15 cellular contexts compared by ENCODE assay signal in the genomic region with DNA sequence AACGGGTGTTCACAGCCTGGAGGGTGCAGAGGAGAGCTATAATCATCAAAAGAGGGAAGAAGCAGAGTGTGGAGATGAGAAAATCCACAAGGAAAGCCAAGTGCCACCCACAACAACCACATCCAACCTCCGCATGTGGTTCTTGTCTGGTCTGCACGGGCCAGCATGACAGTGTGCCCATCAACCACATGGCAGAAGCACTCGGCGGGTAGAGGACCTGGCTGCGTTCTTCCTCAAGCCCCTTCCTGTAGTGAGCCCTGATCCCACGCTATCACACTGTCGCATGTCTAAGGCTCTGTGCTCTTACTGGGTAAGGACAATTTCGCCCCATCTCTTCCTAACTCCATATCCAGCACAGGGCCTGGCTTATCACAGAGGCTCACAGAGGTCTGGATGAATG. TPM values are rescaled to one million over a fixed set of nuclear protein-coding genes. Genes with fewer than 3 reads are reported as not detected.
DNase-seq lines count a peak whose midpoint lies in the region; ATAC-seq and TF ChIP-seq lines count a peak whose summit lies in the region.
"Had no signal": no experiment of that assay in that cellular context is flagged by ENCODE, and none has a peak within 500 bp of the region (broad histone marks: within the 10 kb centered on the region; RNA-seq: fewer than 3 reads in every experiment).

No MANE protein-coding gene starts in this region.

- POLR2A ChIA-PET in activated CD4-positive, alpha-beta T cell treated with anti-CD3 and anti-CD28 coated beads, Interleukin-2, amount 10 ng/mL, durations not matched to agents 7 days and 5 days (lab: Charles Lee) = no interaction called here

- H3K4me3 Mint-ChIP-seq in activated CD4-positive, alpha-beta T cell treated with anti-CD3 and anti-CD28 coated beads, Interleukin-2, amount 10 ng/mL, durations not matched to agents 7 days and 5 days = no peak overlapping the region
- H3K4me3 Mint-ChIP-seq in central memory CD8-positive, alpha-beta T cell = no peak overlapping the region

- no peak overlapping the region for H3K4me2 ChIP-seq in neuronal stem cell (ENCODE audit: insufficient read depth, low read length, poor library complexity, severe bottlenecking)
- no peak overlapping the region for H3K4me2 ChIP-seq in smooth muscle cell
- H3K4me2 ChIP-seq: A549 had no signal

- H3K9me3 ChIP-seq in neuronal stem cell (replicated peaks in 1 of 2; ENCODE audit: control insufficient read depth in 2 of 2, insufficient read depth in 1 of 2, low read depth in 1 of 2, low read length in 2 of 2) (peaks cover 0 to 2% of the 10 kb centered on the region in 2 donors), smooth muscle cell (replicated peaks; ENCODE audit: low read depth) (no peaks in the 10 kb centered on the region)
- H3K9me3 ChIP-seq: A549, sigmoid colon had no signal

- peak overlapping the region; percentile 31 for H3K27ac Mint-ChIP-seq in activated CD4-positive, alpha-beta T cell treated with anti-CD3 and anti-CD28 coated beads, Interleukin-2, amount 10 ng/mL, durations not matched to agents 7 days and 5 days
- H3K27ac Mint-ChIP-seq in central memory CD8-positive, alpha-beta T cell (ENCODE audit: low read depth) = peak overlapping the region; percentile 57

- H3K4me3 ChIP-seq in neuronal stem cell (ENCODE audit: low read length in 2 of 2) (no peak overlapping the region), smooth muscle cell (no peak overlapping the region)
- H3K4me3 ChIP-seq: A549, GM12878, sigmoid colon had no signal

- peaks cover 2 to 3% of the 10 kb centered on the region in 2 donors for H3K4me1 ChIP-seq in neuronal stem cell (ENCODE audit: control insufficient read depth in 2 of 2, insufficient read depth in 1 of 2, low read depth in 1 of 2, low read length in 2 of 2)
- no peaks in the 10 kb centered on the region for H3K4me1 ChIP-seq in smooth muscle cell (ENCODE audit: low read depth)

- H3K18ac ChIP-seq in neuronal stem cell (ENCODE audit: low read length) = no peak overlapping the region

- H3K27ac ChIP-seq in neuronal stem cell (replicated peaks; ENCODE audit: low read length) (no peak overlapping the region), smooth muscle cell (ENCODE audit: low read depth) (no peak overlapping the region)
- H3K27ac ChIP-seq: A549, sigmoid colon had no signal

- CTCF ChIA-PET in activated CD4-positive, alpha-beta T cell treated with anti-CD3 and anti-CD28 coated beads, Interleukin-2, amount 10 ng/mL, durations not matched to agents 7 days and 5 days (lab: Charles Lee) = interaction anchor here (1.9 to 5.4 kb wide), 2 partner anchors 19 to 54 kb away, joined by 6 to 51 read pairs; a partner anchor contains a TSS

- no peak for TF ChIP-seq CTCF in smooth muscle cell (IDR thresholded peaks at IDR 0.05; ENCODE audit: borderline replicate concordance, insufficient read depth, poor library complexity, severe bottlenecking)

- H2BK12ac ChIP-seq in neuronal stem cell (ENCODE audit: low read length) = no peak overlapping the region

- H3F3A ChIP-seq in smooth muscle cell (ENCODE audit: low read depth) = no peaks in the 10 kb centered on the region

- H3K36me3 ChIP-seq in neuronal stem cell (replicated peaks in 1 of 2; ENCODE audit: control insufficient read depth in 2 of 2, insufficient read depth in 2 of 2, low read length in 2 of 2) = peaks cover 57 to 75% of the 10 kb centered on the region in 2 donors
- H3K36me3 ChIP-seq in smooth muscle cell (ENCODE audit: low read depth) = no peaks in the 10 kb centered on the region

- no peak overlapping the region for H2BK15ac ChIP-seq in neuronal stem cell (ENCODE audit: low read length)

- H3K27me3 ChIP-seq in neuronal stem cell (ENCODE audit: control insufficient read depth in 3 of 3, insufficient read depth in 3 of 3, low read depth in 1 of 3, low read length in 3 of 3) = no peaks in the 10 kb centered on the region
- H3K27me3 ChIP-seq in smooth muscle cell (ENCODE audit: low read depth) = no peaks in the 10 kb centered on the region
- H3K27me3 ChIP-seq: sigmoid colon had no signal

- no peak overlapping the region for H3K4ac ChIP-seq in neuronal stem cell (ENCODE audit: low read length)

- no peak overlapping the region for H4K8ac ChIP-seq in neuronal stem cell (ENCODE audit: low read depth, low read length)

- no peaks in the 10 kb centered on the region for H4K20me1 ChIP-seq in smooth muscle cell (ENCODE audit: low read depth)

- no peak for ATAC-seq in central memory CD8-positive, alpha-beta T cell (replicated peaks; ENCODE audit: extremely low read depth, poor library complexity, severe bottlenecking)

- no peaks in the 10 kb centered on the region for H3K79me2 ChIP-seq in smooth muscle cell (ENCODE audit: low read depth)

- DNase-seq in activated CD4-positive, alpha-beta T cell treated with anti-CD3 and anti-CD28 coated beads, Interleukin-2, amount 10 ng/mL, durations not matched to agents 7 days and 5 days = no peak
- no peak for DNase-seq in activated CD4-positive, alpha-beta T cell treated with anti-CD3 and anti-CD28 coated beads for 1 hour
- DNase-seq in MV-4-11 (lab: John Stamatoyannopoulos, UW) (peak; percentile 30), neuronal stem cell (ENCODE audit: low spot score) (no peak), nucleus accumbens (lab: John Stamatoyannopoulos, UW) (no peak), NCI-H748 (lab: John Stamatoyannopoulos, UW; ENCODE audit: unreplicated experiment) (no peak), smooth muscle cell (lab: John Stamatoyannopoulos, UW; ENCODE audit: unreplicated experiment) (no peak)
- no peak for DNase-seq in central memory CD8-positive, alpha-beta T cell (ENCODE audit: low spot score in 2 of 2)
- DNase-seq: foreskin melanocyte; NCI-H1694; NCI-H446 treated with DMSO at 0.1 percent for 48 hours; sigmoid colon; stimulated activated CD4-positive, alpha-beta T cell treated with anti-CD3 and anti-CD28 coated beads, Interleukin-4, amount 100 ng/mL, for 24 hours had no signal

- no CpG with 5 or more reads among the region's 9 CpGs for WGBS in neuronal stem cell (ENCODE audit: extremely low coverage in 2 of 2, insufficient read length in 2 of 2, insufficient replicate concordance in 1 of 2), 2 donors
- WGBS in smooth muscle cell (ENCODE audit: low lambda C conversion rate) = 95% methylated on average over 9 of the region's 9 CpGs

- H3K36me3 Mint-ChIP-seq in activated CD4-positive, alpha-beta T cell treated with anti-CD3 and anti-CD28 coated beads, Interleukin-2, amount 10 ng/mL, durations not matched to agents 7 days and 5 days (ENCODE audit: low read depth) = peaks cover 31% of the 10 kb centered on the region
- peaks cover 15% of the 10 kb centered on the region for H3K36me3 Mint-ChIP-seq in central memory CD8-positive, alpha-beta T cell (ENCODE audit: insufficient read depth)

- peaks cover 19% of the 10 kb centered on the region for H3K4me1 Mint-ChIP-seq in activated CD4-positive, alpha-beta T cell treated with anti-CD3 and anti-CD28 coated beads, Interleukin-2, amount 10 ng/mL, durations not matched to agents 7 days and 5 days
- peaks cover 12% of the 10 kb centered on the region for H3K4me1 Mint-ChIP-seq in central memory CD8-positive, alpha-beta T cell

- H4K91ac ChIP-seq in neuronal stem cell (ENCODE audit: low read depth, low read length, poor library complexity) = no peak overlapping the region

- H2BK120ac ChIP-seq in neuronal stem cell (ENCODE audit: low read depth, low read length) = no peak overlapping the region

- H2AFZ ChIP-seq in neuronal stem cell (ENCODE audit: low read length) (no peak overlapping the region), smooth muscle cell (ENCODE audit: low read depth) (no peak overlapping the region)

- no peak overlapping the region for H2BK5ac ChIP-seq in neuronal stem cell (ENCODE audit: low read length)

- H3K9ac ChIP-seq in neuronal stem cell (ENCODE audit: low read depth, low read length, poor library complexity) (peak overlapping the region; percentile 15), smooth muscle cell (ENCODE audit: low read depth) (no peak overlapping the region)

- H3K9me3 Mint-ChIP-seq in activated CD4-positive, alpha-beta T cell treated with anti-CD3 and anti-CD28 coated beads, Interleukin-2, amount 10 ng/mL, durations not matched to agents 7 days and 5 days = no peaks in the 10 kb centered on the region
- H3K9me3 Mint-ChIP-seq in central memory CD8-positive, alpha-beta T cell = no peaks in the 10 kb centered on the region

- H3K14ac ChIP-seq in neuronal stem cell (ENCODE audit: low read length) = no peak overlapping the region

- no peak overlapping the region for H2AK5ac ChIP-seq in neuronal stem cell (ENCODE audit: low read depth, low read length)

- H3K27me3 Mint-ChIP-seq in activated CD4-positive, alpha-beta T cell treated with anti-CD3 and anti-CD28 coated beads, Interleukin-2, amount 10 ng/mL, durations not matched to agents 7 days and 5 days = no peaks in the 10 kb centered on the region
- H3K27me3 Mint-ChIP-seq in central memory CD8-positive, alpha-beta T cell = no peaks in the 10 kb centered on the region

- no peak overlapping the region for H3K23ac ChIP-seq in neuronal stem cell (ENCODE audit: low read depth, low read length, poor library complexity)

- peaks cover 9% of the 10 kb centered on the region for H3K79me1 ChIP-seq in neuronal stem cell (ENCODE audit: low read depth, low read length)

RNA-seq across cellular contexts. Expression of a gene that starts 41.9 kb away (rescaled TPM):
- total RNA-seq in activated CD4-positive, alpha-beta T cell treated with anti-CD3 and anti-CD28 coated beads, Interleukin-2, amount 10 ng/mL, durations not matched to agents 7 days and 5 days = 10 to 100 TPM; 27.4 to 34.9 TPM
- polyA plus RNA-seq in neuronal stem cell (2013, experiment 1 of 2) = 16.8 TPM
- polyA plus RNA-seq in neuronal stem cell (2013, experiment 2 of 2) = 16.8 TPM
- total RNA-seq in smooth muscle cell = 4.8 and 7.2 TPM in 2 replicates
- polyA plus RNA-seq in smooth muscle cell = 17.1 and 22.1 TPM in 2 replicates

RNA-seq across cellular contexts. Expression of a gene that starts 53.0 kb away (rescaled TPM):
- 10 to 100 TPM; 68.1 to 71.4 TPM for total RNA-seq in activated CD4-positive, alpha-beta T cell treated with anti-CD3 and anti-CD28 coated beads, Interleukin-2, amount 10 ng/mL, durations not matched to agents 7 days and 5 days
- polyA plus RNA-seq in neuronal stem cell (2013, experiment 1 of 2) = 48.0 TPM
- polyA plus RNA-seq in neuronal stem cell (2013, experiment 2 of 2) = 48.5 TPM
- total RNA-seq in smooth muscle cell = 22.3 and 29.2 TPM in 2 replicates
- 31.0 and 41.5 TPM in 2 replicates for polyA plus RNA-seq in smooth muscle cell
